ENCODE assay signal across 9 cellular contexts in genomic region chr21:45950740-45951515, GRCh38. TPM values are rescaled to one million over a fixed set of nuclear protein-coding genes. Genes with fewer than 3 reads are reported as not detected.
A peak's percentile ranks its signal among the peaks of the same experiment; 100 is the strongest.
DNase-seq lines count a peak whose midpoint lies in the region; ATAC-seq, FAIRE-seq and TF ChIP-seq lines count a peak whose summit lies in the region.
"Had no signal": no experiment of that assay in that cellular context is flagged by ENCODE, and none has a peak within 500 bp of the region (broad histone marks: within the 10 kb centered on the region; RNA-seq: fewer than 3 reads in every experiment).

No MANE protein-coding gene starts in this region.

- peaks cover 61% of the 10 kb centered on the region for H3K27me3 Mint-ChIP-seq in Calu3 (ENCODE audit: unreplicated experiment)

- TF ChIP-seq EP300 in esophagus muscularis mucosa (IDR thresholded peaks at IDR 0.05) = no peak

- H3K9me3 ChIP-seq in esophagus muscularis mucosa = no peaks in the 10 kb centered on the region
- no peaks in the 10 kb centered on the region for H3K9me3 ChIP-seq in pancreas

- intact Hi-C loops in Calu3 (cut with micrococcal nuclease; ENCODE audit: unreplicated experiment) (no loop called here), esophagus muscularis mucosa (cut with DNase I) (no loop called here), pancreas (cut with DNase I) (no loop called here)

- no TSS peak for BruUV-seq in Calu3 (replicated peaks; lab: Mats Ljungman, UMichigan)

- ATAC-seq in pancreas = peak; percentile 83 to 96 (median 88)
- ATAC-seq in HG03520 (IDR thresholded peaks at IDR 0.05; ENCODE audit: unreplicated experiment) = no peak
- ATAC-seq: activated T-helper 17 cell treated with anti-CD3 and anti-CD28 coated beads, Interleukin-2, amount 50 U/mL, for 72 hours had no signal

- H3K4me1 Mint-ChIP-seq in Calu3 (ENCODE audit: low read depth, unreplicated experiment) = no peaks in the 10 kb centered on the region
- H3K4me1 Mint-ChIP-seq: activated T-helper 17 cell treated with anti-CD3 and anti-CD28 coated beads, Interleukin-2, amount 50 U/mL, for 72 hours had no signal

- no peaks in the 10 kb centered on the region for H3K9me3 Mint-ChIP-seq in Calu3 (ENCODE audit: low read depth, unreplicated experiment)
- H3K9me3 Mint-ChIP-seq: activated T-helper 17 cell treated with anti-CD3 and anti-CD28 coated beads, Interleukin-2, amount 50 U/mL, for 72 hours had no signal

- H3K27me3 ChIP-seq in esophagus muscularis mucosa (peaks cover 0 to 4% (median 0%) of the 10 kb centered on the region in 4 donors), pancreas (no peaks in the 10 kb centered on the region)

- DNase-seq in Calu3 (peak; percentile 12), NCI-H345 (lab: John Stamatoyannopoulos, UW) (peak; percentile 55), esophagus muscularis mucosa (ENCODE audit: extremely low spot score) (no peak), pancreas (peak in 5 of 6 donors; percentile 36 to 84 (median 51)), GM20000 (ENCODE audit: low spot score) (no peak), mesenteric fat pad (ENCODE audit: low spot score) (no peak), GM19239 (ENCODE audit: insufficient read length, low spot score) (no peak)

- peaks cover 14 to 41% (median 39%) of the 10 kb centered on the region in 4 donors for H3K4me1 ChIP-seq in esophagus muscularis mucosa
- H3K4me1 ChIP-seq in pancreas = no peaks in the 10 kb centered on the region

- CTCF ChIA-PET in Calu3 (lab: Charles Lee) = no interaction called here

- H3K4me3 ChIP-seq in esophagus muscularis mucosa (peak overlapping the region in 2 of 4 donors; percentile 16 to 20), pancreas (no peak overlapping the region)

- 37% methylated on average over 19 of the region's 21 CpGs for WGBS in esophagus muscularis mucosa
- WGBS in pancreas, 2 donors = 27 to 31% methylated on average over 21 of the region's 21 CpGs

- no peak overlapping the region for H3K27ac Mint-ChIP-seq in Calu3 (ENCODE audit: unreplicated experiment)
- H3K27ac Mint-ChIP-seq: activated T-helper 17 cell treated with anti-CD3 and anti-CD28 coated beads, Interleukin-2, amount 50 U/mL, for 72 hours had no signal

- peak overlapping the region in 3 of 4 donors; percentile 44 to 66 (median 64) for H3K27ac ChIP-seq in esophagus muscularis mucosa (replicated peaks in 1 of 4)
- no peak overlapping the region for H3K27ac ChIP-seq in pancreas

- H3K36me3 Mint-ChIP-seq in Calu3 (ENCODE audit: insufficient read depth, unreplicated experiment) = no peaks in the 10 kb centered on the region

- H3K36me3 ChIP-seq in esophagus muscularis mucosa (no peaks in the 10 kb centered on the region), pancreas (no peaks in the 10 kb centered on the region)

- TF ChIP-seq CTCF in Calu3 (IDR thresholded peaks at IDR 0.05; ENCODE audit: unreplicated experiment) (no peak), esophagus muscularis mucosa (IDR thresholded peaks at IDR 0.05) (no peak), pancreas (IDR thresholded peaks at IDR 0.05) (no peak), GM20000 (IDR thresholded peaks at IDR 0.05; ENCODE audit: extremely low read depth, missing control alignments) (no peak)

- no peak overlapping the region for H3K4me3 Mint-ChIP-seq in Calu3 (ENCODE audit: low read depth, unreplicated experiment)
- H3K4me3 Mint-ChIP-seq: activated T-helper 17 cell treated with anti-CD3 and anti-CD28 coated beads, Interleukin-2, amount 50 U/mL, for 72 hours had no signal

- no peak for FAIRE-seq in pancreas (lab: Jason Lieb, UNC)
- FAIRE-seq in GM19239 (lab: Jason Lieb, UNC) = no peak

- no peak for TF ChIP-seq POLR2A in esophagus muscularis mucosa (IDR thresholded peaks at IDR 0.05; ENCODE audit: low read depth)

RNA-seq across cellular contexts. Expression of gene COL6A1, which starts 30.6 kb away (rescaled TPM):
- total RNA-seq in Calu3 (2022) (17.8 and 18.5 TPM in 2 replicates), esophagus muscularis mucosa (1,000 to 10,000 TPM in 2 of 4 donors, 100 to 1,000 TPM in 2; 646 to 1,432 (median 1,078) TPM), pancreas (100 to 1,000 TPM in 1 of 6 donors, 10 to 100 TPM in 5; 22.9 to 101 (median 41.9) TPM), mesenteric fat pad (521 TPM)
- polyA plus RNA-seq in pancreas = 100 to 1,000 TPM in 1 of 2 donors, 10 to 100 TPM in 1; 97.4 to 131 TPM

Comparison
In these comparisons a context has a peak if more than half of its experiments do, and no peak if none do; other contexts are left out.
1. DNase-seq: peak in Calu3 (single experiment), NCI-H345 (single experiment) and pancreas (5 of 6); none in esophagus muscularis mucosa (single experiment), GM20000 (single experiment), mesenteric fat pad (single experiment) and GM19239 (single experiment).
2. H3K27ac ChIP-seq: peak in esophagus muscularis mucosa (3 of 4); none in pancreas (0 of 4).